Comparison of ENCODE assay signal across 8 cellular contexts in the genomic region with DNA sequence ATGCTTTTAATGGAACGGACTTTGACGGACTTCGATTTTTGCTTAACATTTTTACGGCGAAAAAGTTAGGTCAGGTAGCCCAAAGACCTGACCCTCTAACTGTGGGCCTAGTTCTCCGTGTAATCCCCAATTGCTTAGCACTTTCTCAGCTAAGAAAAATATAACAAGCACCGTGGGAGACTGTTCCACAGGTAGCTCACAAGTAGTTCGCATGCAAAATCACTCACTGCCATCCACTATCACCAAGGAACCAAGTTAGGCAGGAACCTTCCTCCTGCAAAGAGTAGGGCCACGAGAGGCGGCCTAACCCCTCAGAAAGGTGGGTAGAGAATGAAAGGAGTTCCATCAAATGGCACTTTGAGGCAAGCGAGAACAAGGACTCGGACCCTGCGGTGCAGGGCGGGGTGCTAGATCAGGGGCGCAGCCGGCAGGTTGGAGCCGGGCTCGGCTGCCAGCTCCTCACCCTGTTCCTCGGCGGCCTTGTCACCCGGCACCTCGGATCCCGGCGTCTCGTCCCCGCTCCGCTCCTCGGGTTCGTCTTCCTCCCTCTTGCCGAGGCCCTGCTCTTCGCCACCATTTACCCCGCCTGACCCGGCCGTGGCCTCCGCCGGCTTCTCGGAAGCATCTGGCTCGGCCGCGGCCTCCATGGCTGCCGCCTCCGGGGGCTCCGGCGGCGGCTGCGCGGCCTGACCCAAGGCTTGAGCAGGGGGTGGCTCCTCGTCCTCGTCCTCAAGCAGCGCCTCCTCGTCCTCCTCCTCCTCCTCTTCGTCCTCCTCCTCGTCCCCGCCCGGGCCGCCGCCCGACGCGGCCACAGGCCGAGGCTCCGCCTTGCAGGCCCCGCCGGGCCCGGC. TPM values are rescaled to one million over a fixed set of nuclear protein-coding genes. Genes with fewer than 3 reads are reported as not detected.
DNase-seq lines count a peak whose midpoint lies in the region; ATAC-seq and TF ChIP-seq lines count a peak whose summit lies in the region.

No MANE protein-coding gene starts in this region.

- H3K36me3 ChIP-seq in HEK293 (ENCODE audit: control insufficient read depth in 2 of 2, insufficient read depth in 1 of 2, low read length in 2 of 2) (peaks cover 11 to 58% of the 10 kb centered on the region in 2 experiments; a peak in 2 of 3 replicates), fibroblast of lung (ENCODE audit: control insufficient read depth, insufficient read depth, low read length) (peaks cover 5% of the 10 kb centered on the region), neuronal stem cell (replicated peaks in 1 of 2; ENCODE audit: control insufficient read depth in 2 of 2, insufficient read depth in 2 of 2, low read length in 2 of 2) (peaks cover 25 to 61% of the 10 kb centered on the region in 2 donors)

- peak overlapping the region; percentile 99 for H3K18ac ChIP-seq in neuronal stem cell (ENCODE audit: low read length)

- CTCF ChIA-PET in HEK293 (lab: Yijun Ruan, JAX) = interaction anchor here (0.7 kb wide), 1 partner anchor 27 kb away, joined by 3 read pairs; the partner anchor contains the start of gene ZBTB3

- H3K27ac Mint-ChIP-seq in T-helper 17 cell = peak overlapping the region; percentile 98

- H3K4me3 Mint-ChIP-seq in T-helper 17 cell = peak overlapping the region; percentile 96

- peak; percentile 1 for ATAC-seq in T-helper 17 cell
- no peak for ATAC-seq in HG03139 (IDR thresholded peaks at IDR 0.05; ENCODE audit: unreplicated experiment)

- H3K4me2 ChIP-seq in fibroblast of lung (ENCODE audit: extremely low read depth, insufficient read depth, low read length) (peak overlapping the region; percentile 82), neuronal stem cell (ENCODE audit: insufficient read depth, low read length, poor library complexity, severe bottlenecking) (peak overlapping the region; percentile 99)

- H2BK5ac ChIP-seq in neuronal stem cell (ENCODE audit: low read length) = peak overlapping the region; percentile 89

- H2AFZ ChIP-seq in fibroblast of lung (ENCODE audit: low read length) (no peak overlapping the region), neuronal stem cell (ENCODE audit: low read length) (peak overlapping the region; percentile 81)

- H3K27ac ChIP-seq in HEK293 (ENCODE audit: extremely low read depth, low read depth, low read length) = peak overlapping the region; percentile 98
- peak overlapping the region; percentile 92 for H3K27ac ChIP-seq in fibroblast of lung (ENCODE audit: insufficient read depth, low read length)
- peak overlapping the region; percentile 100 for H3K27ac ChIP-seq in neuronal stem cell (replicated peaks; ENCODE audit: low read length)

- peaks cover 4% of the 10 kb centered on the region; the same call in 1 of the 2 replicates for H3K4me1 ChIP-seq in HEK293 (ENCODE audit: control insufficient read depth, insufficient read depth, low read length)
- peaks cover 4% of the 10 kb centered on the region for H3K4me1 ChIP-seq in fibroblast of lung (ENCODE audit: control insufficient read depth, extremely low read depth, insufficient read depth, low read length)
- peaks cover 0 to 18% of the 10 kb centered on the region in 2 donors for H3K4me1 ChIP-seq in neuronal stem cell (ENCODE audit: control insufficient read depth in 2 of 2, insufficient read depth in 1 of 2, low read depth in 1 of 2, low read length in 2 of 2)

- H2BK120ac ChIP-seq in neuronal stem cell (ENCODE audit: low read depth, low read length) = peak overlapping the region; percentile 73

- H3K4ac ChIP-seq in neuronal stem cell (ENCODE audit: low read length) = no peak overlapping the region

- H3K9me3 ChIP-seq in HEK293 (ENCODE audit: control insufficient read depth, insufficient read depth, low read depth, low read length) = no peaks in the 10 kb centered on the region
- no peaks in the 10 kb centered on the region for H3K9me3 ChIP-seq in T-helper 17 cell (ENCODE audit: control insufficient read depth, low read length, poor library complexity, severe bottlenecking)
- H3K9me3 ChIP-seq in fibroblast of lung (ENCODE audit: control insufficient read depth, insufficient read depth, low read depth, low read length) = no peaks in the 10 kb centered on the region
- H3K9me3 ChIP-seq in neuronal stem cell (replicated peaks in 1 of 2; ENCODE audit: control insufficient read depth in 2 of 2, insufficient read depth in 1 of 2, low read depth in 1 of 2, low read length in 2 of 2) = no peaks in the 10 kb centered on the region

- H2AK5ac ChIP-seq in neuronal stem cell (ENCODE audit: low read depth, low read length) = peak overlapping the region; percentile 81

- H3K14ac ChIP-seq in neuronal stem cell (ENCODE audit: low read length) = peak overlapping the region; percentile 87

- H3K4me1 Mint-ChIP-seq in T-helper 17 cell = peaks cover 35% of the 10 kb centered on the region

- no peak overlapping the region for H4K8ac ChIP-seq in neuronal stem cell (ENCODE audit: low read depth, low read length)

- TF ChIP-seq CTCF in HEK293 (tag by site-specific recombination; IDR thresholded peaks at IDR 0.05) (no peak), fibroblast of lung (conservative IDR thresholded peaks at IDR 0.05 in 1 of 2, IDR thresholded peaks at IDR 0.05 in 1 of 2; ENCODE audit: low read depth in 1 of 2, low read length in 2 of 2) (no peak)

- no peaks in the 10 kb centered on the region for H3K27me3 Mint-ChIP-seq in T-helper 17 cell

- no peak overlapping the region for H2BK12ac ChIP-seq in neuronal stem cell (ENCODE audit: low read length)

- no peak overlapping the region for H4K91ac ChIP-seq in neuronal stem cell (ENCODE audit: low read depth, low read length, poor library complexity)

- H3K79me1 ChIP-seq in neuronal stem cell (ENCODE audit: low read depth, low read length) = peaks cover 3% of the 10 kb centered on the region

- peak overlapping the region; percentile 71 for H2BK15ac ChIP-seq in neuronal stem cell (ENCODE audit: low read length)

- POLR2A ChIA-PET in HEK293 (lab: Yijun Ruan, JAX) = interaction anchor here (0.5 to 10.0 kb wide), 26 partner anchors 8 to 388 kb away, joined by 3 to 137 read pairs (median 13); partner anchors contain the start of genes BSCL2, C11orf98, CSKMT and EEF1G

- H3K9ac ChIP-seq in fibroblast of lung (ENCODE audit: insufficient read depth, low read length) (peak overlapping the region; percentile 85), neuronal stem cell (ENCODE audit: low read depth, low read length, poor library complexity) (peak overlapping the region; percentile 100)

- H3K79me2 ChIP-seq in fibroblast of lung (ENCODE audit: control insufficient read depth, insufficient read depth, low read length) = peaks cover 81% of the 10 kb centered on the region

- H3K27me3 ChIP-seq in fibroblast of lung (ENCODE audit: control insufficient read depth, insufficient read depth, low read length) = no peaks in the 10 kb centered on the region
- H3K27me3 ChIP-seq in neuronal stem cell (ENCODE audit: control insufficient read depth in 3 of 3, insufficient read depth in 3 of 3, low read depth in 1 of 3, low read length in 3 of 3) = no peaks in the 10 kb centered on the region

- peaks cover 7% of the 10 kb centered on the region for H3K36me3 Mint-ChIP-seq in T-helper 17 cell (ENCODE audit: low read depth)

- DNase-seq in COLO668 (lab: John Stamatoyannopoulos, UW; ENCODE audit: unreplicated experiment) (peak; percentile 36), T-helper 17 cell (no peak), fibroblast of lung (ENCODE audit: low read depth in 2 of 2) (no peak), neuronal stem cell (ENCODE audit: low spot score) (no peak), NCI-H446 treated with DMSO at 0.1 percent for 48 hours (lab: John Stamatoyannopoulos, UW) (no peak), NCI-H1105 treated with DMSO at 0.1 percent for 48 hours (lab: John Stamatoyannopoulos, UW) (no peak)

- no CpG with 5 or more reads among the region's 65 CpGs for WGBS in neuronal stem cell (ENCODE audit: extremely low coverage in 2 of 2, insufficient read length in 2 of 2, insufficient replicate concordance in 1 of 2), 2 donors

- H3K23ac ChIP-seq in neuronal stem cell (ENCODE audit: low read depth, low read length, poor library complexity) = peak overlapping the region; percentile 97

- H4K20me1 ChIP-seq in fibroblast of lung (ENCODE audit: control insufficient read depth, extremely low read depth, insufficient read depth, low read length) = peaks cover 4% of the 10 kb centered on the region

- H3K4me3 ChIP-seq in HEK293 (ENCODE audit: low read depth, low read length) (peak overlapping the region; percentile 93), fibroblast of lung (replicated peaks in 1 of 4; ENCODE audit: control extremely low read depth in 1 of 4, insufficient read depth in 1 of 4, low read depth in 3 of 4, low read length in 4 of 4) (peak overlapping the region; percentile 63 to 99 (median 94)), neuronal stem cell (ENCODE audit: low read length in 2 of 2) (peak overlapping the region; percentile 92 to 96)

RNA-seq across cellular contexts. Expression of gene HNRNPUL2, which starts 0.9 kb away (rescaled TPM):
- total RNA-seq in T-helper 17 cell (10 to 100 TPM; 41.4 to 43.2 TPM), fibroblast of lung (9.2 and 14.5 TPM in 2 replicates)
- 18.8 and 26.4 TPM in 2 replicates for polyA plus RNA-seq in fibroblast of lung
- polyA plus RNA-seq in fibroblast of lung (2012) = 56.0 and 65.2 TPM in 2 replicates
- 15.6 and 16.1 TPM in 2 replicates for polyA minus RNA-seq in fibroblast of lung (ENCODE audit: low replicate concordance)
- 46.6 TPM for polyA plus RNA-seq in neuronal stem cell (2013, experiment 1 of 2)
- 45.8 TPM for polyA plus RNA-seq in neuronal stem cell (2013, experiment 2 of 2)

RNA-seq across cellular contexts. Expression of gene TTC9C, which starts 1.9 kb away (rescaled TPM):
- 10 to 100 TPM; 11.0 to 14.1 TPM for total RNA-seq in T-helper 17 cell
- 32.4 and 44.4 TPM in 2 replicates for total RNA-seq in fibroblast of lung
- 26.1 and 27.3 TPM in 2 replicates for polyA plus RNA-seq in fibroblast of lung
- 31.7 and 33.3 TPM in 2 replicates for polyA plus RNA-seq in fibroblast of lung (2012)
- polyA minus RNA-seq in fibroblast of lung (ENCODE audit: low replicate concordance) = 23.4 and 23.7 TPM in 2 replicates
- polyA plus RNA-seq in neuronal stem cell (2013, experiment 1 of 2) = 69.5 TPM
- polyA plus RNA-seq in neuronal stem cell (2013, experiment 2 of 2) = 75.5 TPM

RNA-seq across cellular contexts. Expression of gene GNG3, which starts 18.9 kb away (rescaled TPM):
- total RNA-seq in T-helper 17 cell = not detected
- not detected in 2 replicates for total RNA-seq in fibroblast of lung
- 0.07 TPM in 1 of 2 replicates, not detected in the other for polyA plus RNA-seq in fibroblast of lung
- 0.14 and 0.15 TPM in 2 replicates for polyA plus RNA-seq in fibroblast of lung (2012)
- not detected in 2 replicates for polyA minus RNA-seq in fibroblast of lung (ENCODE audit: low replicate concordance)
- polyA plus RNA-seq in neuronal stem cell (2013, experiment 1 of 2) = 1.9 TPM
- polyA plus RNA-seq in neuronal stem cell (2013, experiment 2 of 2) = 1.7 TPM

RNA-seq across cellular contexts. Expression of gene BSCL2, which starts 19.2 kb away (rescaled TPM):
- total RNA-seq in T-helper 17 cell = 10 to 100 TPM; 20.8 to 20.9 TPM
- total RNA-seq in fibroblast of lung = 37.8 and 62.1 TPM in 2 replicates
- polyA plus RNA-seq in fibroblast of lung = 35.5 and 54.0 TPM in 2 replicates
- 33.6 and 47.4 TPM in 2 replicates for polyA plus RNA-seq in fibroblast of lung (2012)
- 319 and 376 TPM in 2 replicates for polyA minus RNA-seq in fibroblast of lung (ENCODE audit: low replicate concordance)
- polyA plus RNA-seq in neuronal stem cell (2013, experiment 1 of 2) = 70.6 TPM
- 63.6 TPM for polyA plus RNA-seq in neuronal stem cell (2013, experiment 2 of 2)

RNA-seq across cellular contexts. Expression of gene ZBTB3, which starts 27.6 kb away (rescaled TPM):
- total RNA-seq in T-helper 17 cell = 1 to 10 TPM; 7.4 to 9.1 TPM
- total RNA-seq in fibroblast of lung = 13.4 and 14.4 TPM in 2 replicates
- polyA plus RNA-seq in fibroblast of lung = 6.2 and 6.8 TPM in 2 replicates
- 2.3 and 3.6 TPM in 2 replicates for polyA plus RNA-seq in fibroblast of lung (2012)
- 13.5 and 18.3 TPM in 2 replicates for polyA minus RNA-seq in fibroblast of lung (ENCODE audit: low replicate concordance)
- 12.1 TPM for polyA plus RNA-seq in neuronal stem cell (2013, experiment 1 of 2)
- 11.2 TPM for polyA plus RNA-seq in neuronal stem cell (2013, experiment 2 of 2)
